ENCODE assay signal across 10 cellular contexts in the genomic region with DNA sequence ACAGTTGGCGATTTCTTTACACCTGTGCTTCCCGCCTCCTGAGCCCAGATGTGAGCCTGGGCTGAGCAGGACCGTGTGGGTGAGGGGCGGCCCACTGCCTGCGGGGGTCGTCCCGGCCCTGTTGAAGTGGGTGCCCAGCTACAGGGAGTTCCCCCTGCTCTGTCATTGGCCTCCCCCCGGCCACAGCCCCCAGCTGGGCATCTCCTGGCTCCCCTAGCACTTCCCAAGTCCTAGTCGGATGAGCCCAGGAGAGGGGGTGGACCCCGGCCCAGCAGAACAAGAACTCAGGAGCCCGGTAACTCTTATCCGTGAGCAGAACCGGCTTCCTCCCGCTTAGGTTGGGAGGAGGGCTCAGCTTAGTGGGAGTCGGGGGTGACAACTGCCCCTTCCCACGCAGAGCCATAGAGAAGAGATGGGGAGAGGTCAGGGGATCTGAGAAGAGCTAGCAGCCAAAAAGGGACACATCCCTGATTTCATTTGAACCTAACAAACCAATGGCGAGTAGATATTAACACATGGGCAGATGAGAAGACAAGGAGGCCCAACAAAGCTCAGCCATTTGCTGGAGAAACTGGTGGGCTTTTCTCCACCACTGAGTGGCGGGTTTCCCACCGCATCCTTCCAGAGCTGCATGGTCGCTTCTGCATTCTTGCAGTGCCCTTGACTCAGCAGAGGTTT. TPM values are rescaled to one million over a fixed set of nuclear protein-coding genes. Genes with fewer than 3 reads are reported as not detected.
DNase-seq lines count a peak whose midpoint lies in the region; ATAC-seq and TF ChIP-seq lines count a peak whose summit lies in the region.
"Had no signal": no experiment of that assay in that cellular context is flagged by ENCODE, and none has a peak within 500 bp of the region (broad histone marks: within the 10 kb centered on the region; RNA-seq: fewer than 3 reads in every experiment).

No MANE protein-coding gene starts in this region.

- H3K27me3 Mint-ChIP-seq in activated T-helper 1 cell treated with anti-CD3 and anti-CD28 coated beads, Interleukin-12 subunit alpha, Interleukin-12 subunit beta, Interleukin-2, Interleukin-4 antibody, amounts not matched to agents 30 ng/mL and 10 ng/mL and 1 ng/mL, durations not matched to agents 14 hours and 24 hours and 36 hours (ENCODE audit: insufficient read depth) = peaks cover 42% of the 10 kb centered on the region
- peaks cover 51% of the 10 kb centered on the region for H3K27me3 Mint-ChIP-seq in activated CD4-positive, alpha-beta memory T cell treated with anti-CD3 and anti-CD28 coated beads, Interleukin-2, amount 10 ng/mL, durations not matched to agents 7 days and 5 days

- H3K27me3 ChIP-seq in mammary epithelial cell (ENCODE audit: insufficient read depth, low read length) = no peaks in the 10 kb centered on the region
- peaks cover 0 to 8% of the 10 kb centered on the region in 2 donors for H3K27me3 ChIP-seq in right lobe of liver
- peaks cover 0 to 45% (median 15%) of the 10 kb centered on the region in 3 donors for H3K27me3 ChIP-seq in stomach
- H3K27me3 ChIP-seq: testis had no signal

- no TSS peak for BruUV-seq in mammary epithelial cell (replicated peaks; lab: Mats Ljungman, UMichigan)

- peak overlapping the region; percentile 94 for H3K4me2 ChIP-seq in mammary epithelial cell (ENCODE audit: insufficient read depth, low read depth, low read length)

- no peaks in the 10 kb centered on the region for H3K9me3 Mint-ChIP-seq in activated T-helper 1 cell treated with anti-CD3 and anti-CD28 coated beads, Interleukin-12 subunit alpha, Interleukin-12 subunit beta, Interleukin-2, Interleukin-4 antibody, amounts not matched to agents 30 ng/mL and 10 ng/mL and 1 ng/mL, durations not matched to agents 14 hours and 24 hours and 36 hours
- no peaks in the 10 kb centered on the region for H3K9me3 Mint-ChIP-seq in activated CD4-positive, alpha-beta memory T cell treated with anti-CD3 and anti-CD28 coated beads, Interleukin-2, amount 10 ng/mL, durations not matched to agents 7 days and 5 days

- no peak overlapping the region for H3K4me3 Mint-ChIP-seq in activated T-helper 1 cell treated with anti-CD3 and anti-CD28 coated beads, Interleukin-12 subunit alpha, Interleukin-12 subunit beta, Interleukin-2, Interleukin-4 antibody, amounts not matched to agents 30 ng/mL and 10 ng/mL and 1 ng/mL, durations not matched to agents 14 hours and 24 hours and 36 hours
- no peak overlapping the region for H3K4me3 Mint-ChIP-seq in activated CD4-positive, alpha-beta memory T cell treated with anti-CD3 and anti-CD28 coated beads, Interleukin-2, amount 10 ng/mL, durations not matched to agents 7 days and 5 days

- CTCF ChIA-PET in mammary epithelial cell (lab: Charles Lee; ENCODE audit: low non-redundant PET) = no interaction called here
- CTCF ChIA-PET in activated CD4-positive, alpha-beta memory T cell treated with anti-CD3 and anti-CD28 coated beads, Interleukin-2, amount 10 ng/mL, durations not matched to agents 7 days and 5 days (lab: Charles Lee) = no interaction called here

- dilution Hi-C loops in mammary epithelial cell (cut with HindIII; ENCODE audit: low sequenced_read_pairs) = no loop called here

- H3K4me1 ChIP-seq in mammary epithelial cell (ENCODE audit: insufficient read depth, low read length) (peaks cover 21% of the 10 kb centered on the region), right lobe of liver (peaks cover 0 to 5% (median 0%) of the 10 kb centered on the region in 4 donors), stomach (peaks cover 13 to 29% (median 22%) of the 10 kb centered on the region in 4 donors)

- H3K36me3 ChIP-seq in mammary epithelial cell (ENCODE audit: insufficient read depth, low read length) (no peaks in the 10 kb centered on the region), right lobe of liver (no peaks in the 10 kb centered on the region), stomach (no peaks in the 10 kb centered on the region)

- H3K9ac ChIP-seq in mammary epithelial cell (ENCODE audit: insufficient read depth, low read length) = no peak overlapping the region

- POLR2A ChIA-PET in activated CD4-positive, alpha-beta memory T cell treated with anti-CD3 and anti-CD28 coated beads, Interleukin-2, amount 10 ng/mL, durations not matched to agents 7 days and 5 days (lab: Charles Lee) = interaction anchor here (1.7 kb wide), 1 partner anchor 14 kb away, joined by 3 read pairs; no protein-coding TSS in a partner anchor

- ATAC-seq in right lobe of liver = no peak

- H3K4me1 Mint-ChIP-seq in activated T-helper 1 cell treated with anti-CD3 and anti-CD28 coated beads, Interleukin-12 subunit alpha, Interleukin-12 subunit beta, Interleukin-2, Interleukin-4 antibody, amounts not matched to agents 30 ng/mL and 10 ng/mL and 1 ng/mL, durations not matched to agents 14 hours and 24 hours and 36 hours (ENCODE audit: low read depth) = no peaks in the 10 kb centered on the region
- no peaks in the 10 kb centered on the region for H3K4me1 Mint-ChIP-seq in activated CD4-positive, alpha-beta memory T cell treated with anti-CD3 and anti-CD28 coated beads, Interleukin-2, amount 10 ng/mL, durations not matched to agents 7 days and 5 days

- 82% methylated on average over 15 of the region's 20 CpGs for WGBS in mammary epithelial cell (ENCODE audit: low coverage, missing lambda C conversion rate)
- WGBS in right lobe of liver (ENCODE audit: insufficient coverage, low coverage, low lambda C conversion rate, missing lambda C conversion rate) = 30% methylated on average over 14 of the region's 20 CpGs
- WGBS in stomach, 5 donors = 20 to 24% (median 24%) methylated on average over 19 to 20 of the region's 20 CpGs

- in situ Hi-C loops in mammary epithelial cell (cut with MboI; ENCODE audit: low sequenced_read_pairs in 2 of 2) = no loop called here

- H3K79me2 ChIP-seq in mammary epithelial cell (ENCODE audit: insufficient read depth, low read length) = no peaks in the 10 kb centered on the region

- peak in 2 of 3 experiments; percentile 52 to 53 for DNase-seq in NCI-H1417 (lab: John Stamatoyannopoulos, UW)
- DNase-seq in NCI-H1417 treated with DMSO at 0.1 percent for 48 hours (lab: John Stamatoyannopoulos, UW) = no peak
- DNase-seq in mammary epithelial cell = no peak
- no peak for DNase-seq in right lobe of liver
- no peak for DNase-seq in stomach
- DNase-seq in amygdala (lab: John Stamatoyannopoulos, UW) = no peak
- DNase-seq in activated T-helper 1 cell treated with anti-CD3 and anti-CD28 coated beads, Interleukin-12 subunit alpha, Interleukin-12 subunit beta, Interleukin-2, Interleukin-4 antibody, amounts not matched to agents 30 ng/mL and 10 ng/mL and 1 ng/mL, durations not matched to agents 14 hours and 24 hours and 36 hours (ENCODE audit: low spot score) = no peak
- no peak for DNase-seq in activated CD4-positive, alpha-beta memory T cell treated with anti-CD3 and anti-CD28 coated beads, Interleukin-2, amount 10 ng/mL, durations not matched to agents 7 days and 5 days
- DNase-seq: testis had no signal

- no peaks in the 10 kb centered on the region for H3K36me3 Mint-ChIP-seq in activated T-helper 1 cell treated with anti-CD3 and anti-CD28 coated beads, Interleukin-12 subunit alpha, Interleukin-12 subunit beta, Interleukin-2, Interleukin-4 antibody, amounts not matched to agents 30 ng/mL and 10 ng/mL and 1 ng/mL, durations not matched to agents 14 hours and 24 hours and 36 hours (ENCODE audit: low read depth)
- no peaks in the 10 kb centered on the region for H3K36me3 Mint-ChIP-seq in activated CD4-positive, alpha-beta memory T cell treated with anti-CD3 and anti-CD28 coated beads, Interleukin-2, amount 10 ng/mL, durations not matched to agents 7 days and 5 days (ENCODE audit: low read depth)

- intact Hi-C loops in mammary epithelial cell (cut with micrococcal nuclease) (no loop called here), right lobe of liver (cut with DNase I) (no loop called here), stomach (cut with DNase I; ENCODE audit: low total_unique reads) (no loop called here)
- intact Hi-C loops in activated T-helper 1 cell treated with anti-CD3 and anti-CD28 coated beads, Interleukin-12 subunit alpha, Interleukin-12 subunit beta, Interleukin-2, Interleukin-4 antibody, amounts not matched to agents 30 ng/mL and 10 ng/mL and 1 ng/mL, durations not matched to agents 14 hours and 24 hours and 36 hours (cut with micrococcal nuclease) = no loop called here

- TF ChIP-seq POLR2A in right lobe of liver (IDR thresholded peaks at IDR 0.05) (no peak), stomach (IDR thresholded peaks at IDR 0.05) (no peak)

- no peak overlapping the region for H3K27ac Mint-ChIP-seq in activated T-helper 1 cell treated with anti-CD3 and anti-CD28 coated beads, Interleukin-12 subunit alpha, Interleukin-12 subunit beta, Interleukin-2, Interleukin-4 antibody, amounts not matched to agents 30 ng/mL and 10 ng/mL and 1 ng/mL, durations not matched to agents 14 hours and 24 hours and 36 hours
- H3K27ac Mint-ChIP-seq in activated CD4-positive, alpha-beta memory T cell treated with anti-CD3 and anti-CD28 coated beads, Interleukin-2, amount 10 ng/mL, durations not matched to agents 7 days and 5 days = no peak overlapping the region

- H4K20me1 ChIP-seq in mammary epithelial cell (ENCODE audit: insufficient read depth, low read length) = no peaks in the 10 kb centered on the region

- H3K4me3 ChIP-seq in mammary epithelial cell (replicated peaks in 1 of 3; ENCODE audit: insufficient read depth in 1 of 3, low read depth in 2 of 3, low read length in 3 of 3) (peak overlapping the region in 2 of 3 experiments; percentile 53 to 66), right lobe of liver (peak overlapping the region; percentile 46 to 58 (median 49)), stomach (peak overlapping the region; percentile 57 to 78 (median 66))

- peak overlapping the region; percentile 88 for H2AFZ ChIP-seq in mammary epithelial cell (ENCODE audit: low read depth, low read length)

- TF ChIP-seq CTCF in mammary epithelial cell (conservative IDR thresholded peaks at IDR 0.05 in 1 of 2, IDR thresholded peaks at IDR 0.05 in 1 of 2; ENCODE audit: extremely low read depth in 1 of 2, insufficient read depth in 1 of 2, low read depth in 1 of 2, low read length in 2 of 2) = no peak
- no peak for TF ChIP-seq CTCF in right lobe of liver (IDR thresholded peaks at IDR 0.05)
- no peak for TF ChIP-seq CTCF in stomach (IDR thresholded peaks at IDR 0.05)

- no peak for TF ChIP-seq EP300 in stomach (IDR thresholded peaks at IDR 0.05)

- H3K27ac ChIP-seq in mammary epithelial cell (ENCODE audit: insufficient read depth, low read depth, low read length) (no peak overlapping the region), right lobe of liver (no peak overlapping the region), stomach (peak overlapping the region; percentile 24 to 60 (median 49))
- H3K27ac ChIP-seq: testis had no signal

- no peaks in the 10 kb centered on the region for H3K9me3 ChIP-seq in mammary epithelial cell (replicated peaks; ENCODE audit: insufficient read depth, low read length)
- no peaks in the 10 kb centered on the region for H3K9me3 ChIP-seq in right lobe of liver
- no peaks in the 10 kb centered on the region for H3K9me3 ChIP-seq in stomach
- H3K9me3 ChIP-seq: testis had no signal

RNA-seq across cellular contexts. Expression of a gene that starts 0.9 kb away (rescaled TPM):
- total RNA-seq in mammary epithelial cell = 1 to 10 TPM in 1 of 2 donors, under 1 TPM in 1; 0.66 to 1.5 TPM
- 19.2 TPM for polyA plus RNA-seq in mammary epithelial cell
- polyA minus RNA-seq in mammary epithelial cell = 37.7 TPM
- total RNA-seq in right lobe of liver = 1 to 10 TPM in 3 of 6 experiments, under 1 TPM in 3; 0.28 to 3.0 (median 0.98) TPM
- 10 to 100 TPM in 3 of 5 donors, 1 to 10 TPM in 1, not detected in 1; 4.6 to 37.9 (median 14.3) TPM for total RNA-seq in stomach
- polyA plus RNA-seq in stomach = 1 to 10 TPM; 3.6 to 7.5 (median 4.4) TPM
- total RNA-seq in activated T-helper 1 cell treated with anti-CD3 and anti-CD28 coated beads, Interleukin-12 subunit alpha, Interleukin-12 subunit beta, Interleukin-2, Interleukin-4 antibody, amounts not matched to agents 30 ng/mL and 10 ng/mL and 1 ng/mL, durations not matched to agents 14 hours and 24 hours and 36 hours = 0.12 TPM in 1 of 2 replicates, not detected in the other
- total RNA-seq in activated CD4-positive, alpha-beta memory T cell treated with anti-CD3 and anti-CD28 coated beads, Interleukin-2, amount 10 ng/mL, durations not matched to agents 7 days and 5 days = not detected
- total RNA-seq: dermis microvascular lymphatic vessel endothelial cell had no signal

Comparison
In these comparisons a context has a peak if more than half of its experiments do, and no peak if none do; other contexts are left out.
1. DNase-seq: peak in NCI-H1417 (2 of 3); none in NCI-H1417 treated with DMSO at 0.1 percent for 48 hours (single experiment), mammary epithelial cell (single experiment), right lobe of liver (0 of 3), stomach (single experiment), amygdala (0 of 56), activated T-helper 1 cell treated with anti-CD3 and anti-CD28 coated beads, Interleukin-12 subunit alpha, Interleukin-12 subunit beta, Interleukin-2, Interleukin-4 antibody, amounts not matched to agents 30 ng/mL and 10 ng/mL and 1 ng/mL, durations not matched to agents 14 hours and 24 hours and 36 hours (single experiment) and activated CD4-positive, alpha-beta memory T cell treated with anti-CD3 and anti-CD28 coated beads, Interleukin-2, amount 10 ng/mL, durations not matched to agents 7 days and 5 days (single experiment).
2. H3K27ac ChIP-seq: peak in stomach (5 of 5); none in mammary epithelial cell (single experiment) and right lobe of liver (0 of 3).
3. Peak in every context shown above with its lines, with median percentiles within 50 percentile points of each other: H3K4me3 ChIP-seq.